ENCODE assay signal across 1 cellular context in genomic region chr17:39929657-39930407, GRCh38.
TF ChIP-seq lines count a peak whose summit lies in the region.

No MANE protein-coding gene starts in this region.

TF ChIP-seq in endothelial cell of umbilical vein, 7 proteins besides CTCF, POLR2A, EP300 and RAD21:
- no peak for TF ChIP-seq EZH2 (IDR thresholded peaks at IDR 0.05; ENCODE audit: borderline replicate concordance, low read depth, low read length, severe bottlenecking)
- peak; percentile 14 for TF ChIP-seq JUN (IDR thresholded peaks at IDR 0.05; ENCODE audit: borderline replicate concordance, insufficient read depth, insufficient read length, low read depth)
